In genomic region chr10:113227045-113227444, GRCh38 we compare ENCODE assay signal across 15 cellular contexts.
DNase-seq lines count a peak whose midpoint lies in the region; ATAC-seq and TF ChIP-seq lines count a peak whose summit lies in the region.
"Had no signal": no experiment of that assay in that cellular context is flagged by ENCODE, and none has a peak within 500 bp of the region (broad histone marks: within the 10 kb centered on the region; RNA-seq: fewer than 3 reads in every experiment).

No MANE protein-coding gene starts in this region.

- no peaks in the 10 kb centered on the region for H4K20me1 ChIP-seq in BLaER1 treated with 17β-estradiol and CSF1 and Interleukin-3, amounts not matched to agents 10 nM and 100 nM

- intact Hi-C loops in Right ventricle myocardium superior (cut with DNase I): no loop called here
- intact Hi-C loops in heart left ventricle (cut with DNase I): no loop called here
- intact Hi-C loops in psoas muscle (cut with DNase I): no loop called here
- intact Hi-C loops in tibial artery (cut with DNase I; ENCODE audit: low total_unique reads): no loop called here

- H3K36me3 Mint-ChIP-seq in glutamatergic neuron (ENCODE audit: unreplicated experiment): no peaks in the 10 kb centered on the region

- peaks cover 0 to 7% (median 0%) of the 10 kb centered on the region in 9 donors for H3K27me3 ChIP-seq in heart left ventricle
- peaks cover 0 to 15% (median 0%) of the 10 kb centered on the region in 11 experiments; a peak in 5 of 22 replicates for H3K27me3 ChIP-seq in BLaER1 treated with 17β-estradiol and CSF1 and Interleukin-3, amounts not matched to agents 10 nM and 100 nM
- peaks cover 0 to 4% (median 0%) of the 10 kb centered on the region in 3 donors for H3K27me3 ChIP-seq in psoas muscle (ENCODE audit: insufficient read depth in 3 of 3, low read length in 2 of 3)
- no peaks in the 10 kb centered on the region for H3K27me3 ChIP-seq in tibial artery

- H3K4me1 ChIP-seq in heart left ventricle (peaks cover 0 to 9% (median 0%) of the 10 kb centered on the region in 12 donors), psoas muscle (no peaks in the 10 kb centered on the region), tibial artery (no peaks in the 10 kb centered on the region)
- peaks cover 24 to 99% (median 67%) of the 10 kb centered on the region in 10 experiments for H3K4me1 ChIP-seq in BLaER1 treated with 17β-estradiol and CSF1 and Interleukin-3, amounts not matched to agents 10 nM and 100 nM
- H3K4me1 ChIP-seq: Caco-2 had no signal

- no peak for TF ChIP-seq POLR2A in heart left ventricle (IDR thresholded peaks at IDR 0.05)

- no peaks in the 10 kb centered on the region for H3K9me3 Mint-ChIP-seq in glutamatergic neuron (ENCODE audit: unreplicated experiment)
- H3K9me3 Mint-ChIP-seq: CD4-positive, alpha-beta T cell; GM23338 had no signal

- ATAC-seq in Right ventricle myocardium superior (ENCODE audit: poor library complexity) (peak; percentile 64), heart left ventricle (no peak), psoas muscle (no peak)
- ATAC-seq: GM23338 had no signal

- WGBS in heart left ventricle, 4 donors: 59 to 80% (median 70%) methylated on average over 6 of the region's 6 CpGs
- WGBS in psoas muscle, 3 donors: 38 to 53% (median 43%) methylated on average over 6 of the region's 6 CpGs

- H3K4me3 ChIP-seq in heart left ventricle: no peak overlapping the region
- H3K4me3 ChIP-seq in BLaER1 treated with 17β-estradiol and CSF1 and Interleukin-3, amounts not matched to agents 10 nM and 100 nM: peak overlapping the region in 2 of 10 experiments; percentile 7 to 30; a peak in 1 of 20 replicates
- no peak overlapping the region for H3K4me3 ChIP-seq in coronary artery
- H3K4me3 ChIP-seq in psoas muscle: no peak overlapping the region
- no peak overlapping the region for H3K4me3 ChIP-seq in tibial artery
- H3K4me3 ChIP-seq: GM23338 had no signal

- H3K36me3 ChIP-seq in heart left ventricle (no peaks in the 10 kb centered on the region), psoas muscle (ENCODE audit: insufficient read depth in 1 of 2, low read depth in 1 of 2) (no peaks in the 10 kb centered on the region), tibial artery (no peaks in the 10 kb centered on the region)
- no peaks in the 10 kb centered on the region for H3K36me3 ChIP-seq in BLaER1 treated with 17β-estradiol and CSF1 and Interleukin-3, amounts not matched to agents 10 nM and 100 nM

- peak overlapping the region; percentile 12 to 93 (median 69); a peak in 19 of 22 replicates for H3K4me2 ChIP-seq in BLaER1 treated with 17β-estradiol and CSF1 and Interleukin-3, amounts not matched to agents 10 nM and 100 nM
- H3K4me2 ChIP-seq: GM23338 had no signal

- H3K27me3 Mint-ChIP-seq in glutamatergic neuron (ENCODE audit: unreplicated experiment): no peaks in the 10 kb centered on the region

- TF ChIP-seq CTCF in heart left ventricle (IDR thresholded peaks at IDR 0.05): no peak
- no peak for TF ChIP-seq CTCF in coronary artery (IDR thresholded peaks at IDR 0.05)
- TF ChIP-seq CTCF in psoas muscle (IDR thresholded peaks at IDR 0.05): no peak
- no peak for TF ChIP-seq CTCF in glutamatergic neuron (IDR thresholded peaks at IDR 0.05; ENCODE audit: partially characterized antibody, unreplicated experiment)
- TF ChIP-seq CTCF in tibial artery (IDR thresholded peaks at IDR 0.05): no peak

- H3K9ac ChIP-seq in BLaER1 treated with 17β-estradiol and CSF1 and Interleukin-3, amounts not matched to agents 10 nM and 100 nM: peak overlapping the region in 1 of 11 experiments; percentile 33; a peak in 2 of 22 replicates

- H3K27ac Mint-ChIP-seq in glutamatergic neuron (ENCODE audit: unreplicated experiment): no peak overlapping the region
- H3K27ac Mint-ChIP-seq: B cell; CD4-positive, alpha-beta T cell; GM23338 had no signal

- peaks cover 2% of the 10 kb centered on the region for H3K4me1 Mint-ChIP-seq in glutamatergic neuron (ENCODE audit: low read depth, unreplicated experiment)
- H3K4me1 Mint-ChIP-seq: B cell had no signal

- H3K27ac ChIP-seq in heart left ventricle: peak overlapping the region in 1 of 12 donors; percentile 9
- H3K27ac ChIP-seq in BLaER1 treated with 17β-estradiol and CSF1 and Interleukin-3, amounts not matched to agents 10 nM and 100 nM: peak overlapping the region in 2 of 11 experiments; percentile 13 to 39; a peak in 2 of 22 replicates
- H3K27ac ChIP-seq in coronary artery: no peak overlapping the region
- H3K27ac ChIP-seq in psoas muscle: no peak overlapping the region
- H3K27ac ChIP-seq in tibial artery: no peak overlapping the region
- H3K27ac ChIP-seq: C4-2B, HL-60 had no signal

- DNase-seq in Right ventricle myocardium superior (no peak), heart left ventricle (no peak), coronary artery (ENCODE audit: low spot score) (peak; percentile 52), iPS-NIHi7 (ENCODE audit: extremely low spot score) (peak; percentile 6), psoas muscle (no peak), glutamatergic neuron (no peak), tibial artery (no peak)
- DNase-seq: Caco-2; CD4-positive, alpha-beta T cell; HCEC 1CT had no signal

- H3K4me3 Mint-ChIP-seq in glutamatergic neuron (ENCODE audit: unreplicated experiment): no peak overlapping the region
- H3K4me3 Mint-ChIP-seq: B cell; CD4-positive, alpha-beta T cell; GM23338 had no signal

- H3K9me3 ChIP-seq in heart left ventricle (no peaks in the 10 kb centered on the region), psoas muscle (no peaks in the 10 kb centered on the region), tibial artery (no peaks in the 10 kb centered on the region)
- peaks cover 0 to 4% (median 0%) of the 10 kb centered on the region in 11 experiments; a peak in 1 of 22 replicates for H3K9me3 ChIP-seq in BLaER1 treated with 17β-estradiol and CSF1 and Interleukin-3, amounts not matched to agents 10 nM and 100 nM (replicated peaks in 1 of 11)
- H3K9me3 ChIP-seq: Caco-2 had no signal

Comparison
In these comparisons a context has a peak if more than half of its experiments do, and no peak if none do; other contexts are left out.
1. DNase-seq: peak in coronary artery (single experiment) and iPS-NIHi7 (single experiment); none in Right ventricle myocardium superior (single experiment), heart left ventricle (0 of 5), psoas muscle (0 of 2), glutamatergic neuron (single experiment) and tibial artery (0 of 2).